ENCODE assay signal across 8 cellular contexts in genomic region chr2:25672500-25673169, GRCh38. TPM values are rescaled to one million over a fixed set of nuclear protein-coding genes. Genes with fewer than 3 reads are reported as not detected.
DNase-seq lines count a peak whose midpoint lies in the region; ATAC-seq, FAIRE-seq and TF ChIP-seq lines count a peak whose summit lies in the region.

No MANE protein-coding gene starts in this region.

- peaks cover 4% of the 10 kb centered on the region for H3K9me3 Mint-ChIP-seq in astrocyte (ENCODE audit: unreplicated experiment)

- H3K4me3 ChIP-seq in astrocyte (ENCODE audit: insufficient read depth, low read depth, low read length) (peak overlapping the region; percentile 72), iPS-15b (ENCODE audit: low read depth, low read length) (peak overlapping the region; percentile 67), skeletal muscle satellite cell (ENCODE audit: low read length) (peak overlapping the region; percentile 98)

- no peaks in the 10 kb centered on the region for H3K79me2 ChIP-seq in astrocyte (ENCODE audit: insufficient read depth, low read length)

- no peaks in the 10 kb centered on the region for H3K36me3 Mint-ChIP-seq in astrocyte (ENCODE audit: low read depth, unreplicated experiment)

- DNase-seq in G401 (ENCODE audit: low spot score): peak; percentile 82
- DNase-seq in T-helper 1 cell: peak; percentile 37 to 73 (median 62)
- peak; percentile 18 for DNase-seq in astrocyte (ENCODE audit: low read depth)
- no peak for DNase-seq in cortex of kidney (lab: John Stamatoyannopoulos, UW)

- peak overlapping the region; percentile 76 for H3K27ac ChIP-seq in KOPT-K1 (ENCODE audit: low read depth, low read length, poor library complexity, severe bottlenecking)
- no peak overlapping the region for H3K27ac ChIP-seq in astrocyte (ENCODE audit: low read depth, low read length)

- H3K27me3 ChIP-seq in astrocyte (ENCODE audit: insufficient read depth, low read length) (peaks cover 3% of the 10 kb centered on the region), iPS-15b (ENCODE audit: control insufficient read depth, insufficient read depth, low read length) (peaks cover 25% of the 10 kb centered on the region), skeletal muscle satellite cell (ENCODE audit: control insufficient read depth, insufficient read depth, low read length) (no peaks in the 10 kb centered on the region)

- no peak overlapping the region for H3K27ac Mint-ChIP-seq in astrocyte (ENCODE audit: unreplicated experiment)

- H3K4me1 Mint-ChIP-seq in astrocyte (ENCODE audit: low read depth, unreplicated experiment): peaks cover 5% of the 10 kb centered on the region

- H3K9me3 ChIP-seq in KOPT-K1 (ENCODE audit: insufficient read depth, low read length, poor library complexity, severe bottlenecking) (no peaks in the 10 kb centered on the region), astrocyte (ENCODE audit: insufficient read depth, low read depth, low read length) (no peaks in the 10 kb centered on the region), iPS-15b (ENCODE audit: control insufficient read depth, insufficient read depth, low read length) (no peaks in the 10 kb centered on the region), skeletal muscle satellite cell (replicated peaks; ENCODE audit: low read length) (no peaks in the 10 kb centered on the region)

- ATAC-seq in GM21737 (IDR thresholded peaks at IDR 0.05; ENCODE audit: unreplicated experiment): peak; percentile 57

- no peak for TF ChIP-seq CTCF in astrocyte (IDR thresholded peaks at IDR 0.05; ENCODE audit: insufficient read depth, low read depth, low read length)

- in situ Hi-C loops in G401 (cut with HindIII; ENCODE audit: low sequenced_read_pairs): no loop called here

- H3K36me3 ChIP-seq in KOPT-K1 (ENCODE audit: insufficient read depth, low read length): no peaks in the 10 kb centered on the region
- H3K36me3 ChIP-seq in astrocyte (ENCODE audit: insufficient read depth, low read length): no peaks in the 10 kb centered on the region
- no peaks in the 10 kb centered on the region for H3K36me3 ChIP-seq in iPS-15b (ENCODE audit: control insufficient read depth, insufficient read depth, low read length)
- no peaks in the 10 kb centered on the region for H3K36me3 ChIP-seq in skeletal muscle satellite cell (ENCODE audit: insufficient read depth, low read length)

- H3K4me2 ChIP-seq in astrocyte (ENCODE audit: low read length) (peak overlapping the region; percentile 93), skeletal muscle satellite cell (ENCODE audit: low read length) (peak overlapping the region; percentile 99)

- H2AFZ ChIP-seq in astrocyte (ENCODE audit: low read depth, low read length): peak overlapping the region; percentile 92

- peak overlapping the region; percentile 75 for H3K9ac ChIP-seq in astrocyte (ENCODE audit: low read length)
- H3K9ac ChIP-seq in iPS-15b (ENCODE audit: low read depth, low read length): peak overlapping the region; percentile 78
- peak overlapping the region; percentile 84 for H3K9ac ChIP-seq in skeletal muscle satellite cell (ENCODE audit: low read depth, low read length)

- H3K27me3 Mint-ChIP-seq in astrocyte (ENCODE audit: low read depth, unreplicated experiment): peaks cover 29% of the 10 kb centered on the region

- H4K20me1 ChIP-seq in astrocyte (ENCODE audit: insufficient read depth, low read length): peaks cover 12% of the 10 kb centered on the region

- H3K4me1 ChIP-seq in astrocyte (ENCODE audit: insufficient read depth, low read length) (peaks cover 7% of the 10 kb centered on the region), iPS-15b (ENCODE audit: control insufficient read depth, insufficient read depth, low read length) (peaks cover 9% of the 10 kb centered on the region), skeletal muscle satellite cell (ENCODE audit: control insufficient read depth, insufficient read depth, low read length) (peaks cover 11% of the 10 kb centered on the region)

- peak overlapping the region; percentile 85 for H3K4me3 Mint-ChIP-seq in astrocyte (ENCODE audit: unreplicated experiment)

- FAIRE-seq in astrocyte (lab: Jason Lieb, UNC): no peak

RNA-seq across cellular contexts. Expression of gene DTNB, which starts 0.7 kb away (rescaled TPM):
- total RNA-seq in G401 (2014; rRNA removed; shearing (Covaris generic)): 10.4 and 21.2 TPM in 2 replicates
- total RNA-seq in astrocyte: 5.1 and 5.9 TPM in 2 replicates
- total RNA-seq in skeletal muscle satellite cell (2012; rRNA removed): 5.5 and 7.1 TPM in 2 replicates
